Comparison of ENCODE assay signal across 8 cellular contexts in the genomic region with DNA sequence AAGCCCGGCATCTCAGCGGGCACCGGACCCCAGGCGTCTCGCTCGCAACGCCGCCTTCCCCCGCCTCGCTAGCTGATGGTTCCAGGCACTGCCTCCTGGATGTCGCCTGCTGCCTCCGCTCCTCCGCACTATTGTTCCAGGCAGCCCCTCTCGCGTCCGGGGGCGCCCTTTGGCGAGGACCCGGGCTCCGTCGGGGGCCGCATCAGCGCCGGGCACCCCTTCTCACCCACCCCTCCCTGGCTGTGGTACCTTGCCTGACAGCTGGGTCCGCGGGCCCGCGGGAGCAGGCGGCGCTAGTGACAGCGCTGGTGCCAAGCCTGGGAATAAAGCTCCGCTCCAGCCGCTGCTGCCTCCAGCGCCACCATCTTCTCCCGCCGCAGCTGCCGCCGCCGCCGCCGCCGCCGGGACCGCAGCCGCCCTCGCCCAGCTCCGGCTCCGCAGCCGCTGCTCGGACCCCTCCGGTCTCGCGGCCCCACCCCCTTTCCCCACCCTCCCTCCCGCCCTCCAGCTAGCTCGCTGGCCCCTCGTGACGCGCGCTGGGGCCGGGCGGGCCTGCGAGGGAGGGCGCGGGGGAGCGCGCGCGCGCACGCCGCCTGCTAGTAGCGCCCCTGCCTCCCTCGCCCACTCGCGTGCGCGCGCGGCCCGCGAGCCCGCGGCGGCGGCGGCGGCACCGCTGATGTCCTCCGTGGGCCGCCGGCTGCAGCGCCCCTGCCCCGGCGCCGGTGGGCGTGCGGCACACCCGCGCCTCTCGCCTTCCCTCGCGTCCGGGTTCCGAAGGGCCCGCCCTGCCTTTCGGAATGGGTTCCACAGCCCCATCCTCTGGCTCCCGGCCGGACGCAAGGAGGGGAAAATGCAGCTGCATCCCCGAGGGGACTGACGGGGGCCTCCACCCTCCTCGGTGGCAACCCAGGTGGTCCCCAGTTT. TPM values are rescaled to one million over a fixed set of nuclear protein-coding genes. Genes with fewer than 3 reads are reported as not detected.
DNase-seq lines count a peak whose midpoint lies in the region; ATAC-seq and TF ChIP-seq lines count a peak whose summit lies in the region.

A gene (minus strand): TSS at position 468 of the 924 bp plus-strand sequence.

- H3K27me3 Mint-ChIP-seq in type B pancreatic cell: no peaks in the 10 kb centered on the region

- H3K9me3 Mint-ChIP-seq in activated naive CD4-positive, alpha-beta T cell treated with anti-CD3 and anti-CD28 coated beads, Interleukin-2, amount 50 U/mL, for 72 hours: no peaks in the 10 kb centered on the region
- no peaks in the 10 kb centered on the region for H3K9me3 Mint-ChIP-seq in type B pancreatic cell

- H3K27me3 ChIP-seq in BE2C: no peaks in the 10 kb centered on the region
- H3K27me3 ChIP-seq in Peyer's patch: no peaks in the 10 kb centered on the region

- peak in 1 of 2 donors; percentile 14 for TF ChIP-seq POLR2A in Peyer's patch (IDR thresholded peaks at IDR 0.05)

- no peaks in the 10 kb centered on the region for H3K36me3 ChIP-seq in BE2C
- no peaks in the 10 kb centered on the region for H3K36me3 ChIP-seq in Peyer's patch

- H3K4me3 Mint-ChIP-seq in type B pancreatic cell: peak within 1 kb of the TSS; percentile 88

- H3K4me1 Mint-ChIP-seq in type B pancreatic cell (ENCODE audit: unreplicated experiment): peaks cover 14% of the 10 kb centered on the region

- H3K4me3 ChIP-seq in BE2C (ENCODE audit: low read depth, low read length) (peak within 1 kb of the TSS; percentile 78), Peyer's patch (peak within 1 kb of the TSS; percentile 50 to 88 (median 60))

- peak within 1 kb of the TSS in 1 of 2 donors; percentile 53 for H3K27ac Mint-ChIP-seq in activated naive CD4-positive, alpha-beta T cell treated with anti-CD3 and anti-CD28 coated beads, Interleukin-2, amount 50 U/mL, for 72 hours
- peak within 1 kb of the TSS; percentile 89 for H3K27ac Mint-ChIP-seq in type B pancreatic cell

- H3K4me1 ChIP-seq in BE2C: peaks cover 9% of the 10 kb centered on the region; the same call in 1 of the 2 replicates
- H3K4me1 ChIP-seq in Peyer's patch: peaks cover 0 to 5% (median 0%) of the 10 kb centered on the region in 4 donors

- ATAC-seq in GM19351 (IDR thresholded peaks at IDR 0.05; ENCODE audit: unreplicated experiment) (peak; percentile 54), HG03439 (IDR thresholded peaks at IDR 0.05; ENCODE audit: unreplicated experiment) (peak; percentile 36)
- peak; percentile 47 to 65 for ATAC-seq in activated naive CD4-positive, alpha-beta T cell treated with anti-CD3 and anti-CD28 coated beads, Interleukin-2, amount 50 U/mL, for 72 hours

- H3K36me3 Mint-ChIP-seq in activated naive CD4-positive, alpha-beta T cell treated with anti-CD3 and anti-CD28 coated beads, Interleukin-2, amount 50 U/mL, for 72 hours: no peaks in the 10 kb centered on the region
- H3K36me3 Mint-ChIP-seq in type B pancreatic cell: no peaks in the 10 kb centered on the region

- peak within 1 kb of the TSS; percentile 42 to 74 (median 68) for H3K27ac ChIP-seq in Peyer's patch

- DNase-seq in BE2C: peak; percentile 81
- DNase-seq in Peyer's patch: peak in 2 of 3 donors; percentile 69 to 71
- peak; percentile 26 to 56 for DNase-seq in activated naive CD4-positive, alpha-beta T cell treated with anti-CD3 and anti-CD28 coated beads, Interleukin-2, amount 50 U/mL, for 72 hours (ENCODE audit: low spot score in 2 of 2)
- DNase-seq in glomerular visceral epithelial cell (ENCODE audit: extremely low spot score): peak; percentile 82
- DNase-seq in occipital lobe (lab: John Stamatoyannopoulos, UW): peak; percentile 80
- peak; percentile 76 for DNase-seq in type B pancreatic cell (ENCODE audit: extremely low spot score, unreplicated experiment)

- TF ChIP-seq CTCF in BE2C (IDR thresholded peaks at IDR 0.05; ENCODE audit: low read depth, low read length) (no peak), Peyer's patch (IDR thresholded peaks at IDR 0.05) (peak in 1 of 6 experiments; percentile 17), type B pancreatic cell (conservative IDR thresholded peaks at IDR 0.05) (peak; percentile 38)

- no peaks in the 10 kb centered on the region for H3K9me3 ChIP-seq in BE2C
- no peaks in the 10 kb centered on the region for H3K9me3 ChIP-seq in Peyer's patch

RNA-seq across cellular contexts. Expression of the gene that starts here (rescaled TPM):
- 6.3 TPM for polyA plus RNA-seq in BE2C (2012; ENCODE audit: insufficient read depth, insufficient read length, low read depth)
- 10 to 100 TPM in 1 of 4 donors, 1 to 10 TPM in 2, under 1 TPM in 1; 0.88 to 14.9 (median 3.9) TPM for total RNA-seq in Peyer's patch
- total RNA-seq in activated naive CD4-positive, alpha-beta T cell treated with anti-CD3 and anti-CD28 coated beads, Interleukin-2, amount 50 U/mL, for 72 hours: 1 to 10 TPM in 1 of 2 donors, not detected in 1; 4.2 TPM
- total RNA-seq in occipital lobe: 29.0 TPM
- 6.3 and 6.9 TPM in 2 replicates for total RNA-seq in type B pancreatic cell (ENCODE audit: low replicate concordance)

Comparison
In these comparisons a context has a peak if more than half of its experiments do, and no peak if none do; other contexts are left out.
1. Peak in every context shown above with its lines: DNase-seq, ATAC-seq, H3K4me3 ChIP-seq and H3K27ac ChIP-seq.